Comparison of ENCODE assay signal across 1 cellular context in the genomic region with DNA sequence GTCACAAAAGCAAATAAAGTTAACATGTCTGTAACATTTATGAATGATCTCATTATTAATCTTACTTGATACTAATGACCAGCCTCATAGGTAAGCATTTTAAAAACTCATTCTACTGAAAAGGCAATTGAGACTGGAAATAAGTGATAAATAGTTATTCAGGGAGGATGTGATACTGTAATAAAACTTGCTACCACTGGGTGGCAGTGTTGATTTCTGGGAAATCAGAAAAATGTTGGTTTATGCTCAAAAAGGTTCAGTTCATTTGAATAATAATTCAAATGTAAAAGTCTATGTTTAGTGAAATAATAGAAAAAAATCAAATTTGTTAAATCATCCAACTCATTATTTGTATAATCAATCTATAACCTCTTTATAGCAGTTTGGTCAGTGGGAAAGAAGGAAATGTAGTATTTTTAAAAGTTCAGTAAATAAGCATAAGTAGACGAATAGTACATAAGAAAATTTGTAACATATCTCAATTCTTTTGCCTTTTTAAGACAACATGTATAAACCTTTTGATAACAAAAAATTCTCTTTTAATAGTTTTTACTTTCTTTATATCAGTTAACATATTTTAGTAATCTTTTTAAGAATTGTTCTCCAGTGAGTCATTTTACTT.
TF ChIP-seq lines count a peak whose summit lies in the region.

No MANE protein-coding gene starts in this region.

TF ChIP-seq in endothelial cell of umbilical vein, 7 proteins besides CTCF, POLR2A, EP300 and RAD21 (continued from another document):
- no peak for TF ChIP-seq JUN (IDR thresholded peaks at IDR 0.05; ENCODE audit: borderline replicate concordance, insufficient read depth, insufficient read length, low read depth)
- no peak for TF ChIP-seq FOS (IDR thresholded peaks at IDR 0.05; ENCODE audit: borderline replicate concordance, insufficient read depth, low read length)
- TF ChIP-seq MYC (IDR thresholded peaks at IDR 0.05; ENCODE audit: low read depth, low read length): no peak
- TF ChIP-seq, protein P1, sequence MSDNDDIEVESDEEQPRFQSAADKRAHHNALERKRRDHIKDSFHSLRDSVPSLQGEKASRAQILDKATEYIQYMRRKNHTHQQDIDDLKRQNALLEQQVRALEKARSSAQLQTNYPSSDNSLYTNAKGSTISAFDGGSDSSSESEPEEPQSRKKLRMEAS (IDR thresholded peaks at IDR 0.05; ENCODE audit: insufficient read depth, insufficient read length): no peak
- no peak for TF ChIP-seq EZH2 (IDR thresholded peaks at IDR 0.05; ENCODE audit: borderline replicate concordance, low read depth, low read length, severe bottlenecking)
- TF ChIP-seq POLR2AphosphoS5 (IDR thresholded peaks at IDR 0.05; ENCODE audit: insufficient read depth, low read depth, low read length): no peak
